20 cellular contexts compared by ENCODE assay signal in the genomic region with DNA sequence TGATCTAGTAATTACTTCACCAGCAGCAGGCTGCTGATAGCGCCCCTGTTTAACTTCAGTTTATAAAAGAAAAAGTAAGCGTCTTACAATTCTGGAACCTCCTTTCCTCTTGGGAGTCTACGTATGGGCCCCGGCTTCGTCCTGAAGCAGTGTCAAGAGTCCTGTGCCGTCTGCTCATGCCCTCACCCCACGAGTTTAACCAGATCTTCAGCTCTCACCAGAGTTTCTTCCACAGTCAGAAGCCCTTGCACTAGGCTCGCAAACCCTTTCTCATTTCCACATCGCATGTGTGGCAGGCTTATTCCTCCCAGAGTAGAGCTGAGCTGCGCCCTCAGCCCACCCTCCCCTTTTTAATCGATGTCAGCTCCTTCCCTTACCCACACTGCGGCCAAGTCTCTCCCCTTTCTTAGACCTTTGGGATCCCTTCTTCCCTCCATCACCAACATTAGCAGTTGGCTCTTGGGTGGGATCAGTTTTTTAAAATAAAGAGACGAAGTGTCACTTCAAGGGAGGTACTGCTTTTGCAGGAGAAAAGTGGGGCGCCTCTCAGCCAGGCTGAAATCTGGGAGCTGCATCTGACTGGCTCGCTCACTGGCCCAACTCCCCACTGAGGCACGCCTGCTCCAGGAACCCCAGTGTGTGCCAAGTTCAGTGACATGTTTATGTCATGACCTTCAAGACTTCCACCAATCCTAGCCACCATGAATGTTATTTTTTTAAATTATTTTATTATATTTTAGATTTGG.
"Had no signal": no experiment of that assay in that cellular context is flagged by ENCODE, and none has a peak within 500 bp of the region (broad histone marks: within the 10 kb centered on the region; RNA-seq: fewer than 3 reads in every experiment).

No MANE protein-coding gene starts in this region.

- H3K4me1 ChIP-seq: gastrocnemius medialis, testis had no signal

- DNase-seq: activated CD4-positive, alpha-beta T cell treated with anti-CD3 and anti-CD28 coated beads, Interleukin-2, amount 10 ng/mL, durations not matched to agents 24 days and 14 days; activated naive CD4-positive, alpha-beta T cell; activated T-cell treated with anti-CD3 and anti-CD28 coated beads for 4 hours; anterior cingulate cortex; erythroblast; gastrocnemius medialis; kidney glomerular epithelial cell; left ventricle myocardium inferior; naive thymus-derived CD4-positive, alpha-beta T cell; SIG-M5; stimulated activated naive CD8-positive, alpha-beta T cell treated with anti-CD3 and anti-CD28 coated beads, Interleukin-15, amount 100 ng/mL, for 72 hours; T-cell; testis had no signal

- H3K4me3 ChIP-seq: dorsolateral prefrontal cortex, gastrocnemius medialis, heart left ventricle, left ventricle myocardium inferior, testis had no signal

- H3K36me3 ChIP-seq: gastrocnemius medialis, left ventricle myocardium inferior, neutrophil had no signal

- H3K4me1 Mint-ChIP-seq: activated T-helper 17 cell treated with anti-CD3 and anti-CD28 coated beads, Interleukin-2, amount 50 U/mL, for 72 hours had no signal

- H3K4me3 Mint-ChIP-seq: activated CD4-positive, alpha-beta T cell treated with anti-CD3 and anti-CD28 coated beads, Interleukin-2, amount 10 ng/mL, durations not matched to agents 24 days and 14 days; activated T-helper 17 cell treated with anti-CD3 and anti-CD28 coated beads, Interleukin-2, amount 50 U/mL, for 72 hours; brain; naive thymus-derived CD4-positive, alpha-beta T cell; stimulated activated naive CD8-positive, alpha-beta T cell treated with anti-CD3 and anti-CD28 coated beads, Interleukin-15, amount 100 ng/mL, for 72 hours; T-cell; type B pancreatic cell had no signal

- ATAC-seq: activated T-helper 17 cell treated with anti-CD3 and anti-CD28 coated beads, Interleukin-2, amount 50 U/mL, for 72 hours; gastrocnemius medialis; naive thymus-derived CD4-positive, alpha-beta T cell; SK-N-SH treated with all-trans-retinoic acid at 6 μM for 48 hours; stimulated activated naive CD8-positive, alpha-beta T cell treated with anti-CD3 and anti-CD28 coated beads, Interleukin-15, amount 100 ng/mL, for 72 hours; T-cell had no signal

- H3K27me3 Mint-ChIP-seq: activated T-helper 17 cell treated with anti-CD3 and anti-CD28 coated beads, Interleukin-2, amount 50 U/mL, for 72 hours; stimulated activated naive CD8-positive, alpha-beta T cell treated with anti-CD3 and anti-CD28 coated beads, Interleukin-15, amount 100 ng/mL, for 72 hours; T-cell; type B pancreatic cell had no signal

- H3K9me3 Mint-ChIP-seq: activated CD4-positive, alpha-beta T cell treated with anti-CD3 and anti-CD28 coated beads, Interleukin-2, amount 10 ng/mL, durations not matched to agents 24 days and 14 days; activated T-helper 17 cell treated with anti-CD3 and anti-CD28 coated beads, Interleukin-2, amount 50 U/mL, for 72 hours; brain; naive thymus-derived CD4-positive, alpha-beta T cell; stimulated activated naive CD8-positive, alpha-beta T cell treated with anti-CD3 and anti-CD28 coated beads, Interleukin-15, amount 100 ng/mL, for 72 hours; T-cell; type B pancreatic cell had no signal

- H3K27me3 ChIP-seq: dorsolateral prefrontal cortex, gastrocnemius medialis, heart left ventricle, neutrophil, testis had no signal

- H3K27ac Mint-ChIP-seq: activated CD4-positive, alpha-beta T cell treated with anti-CD3 and anti-CD28 coated beads, Interleukin-2, amount 10 ng/mL, durations not matched to agents 24 days and 14 days; activated T-helper 17 cell treated with anti-CD3 and anti-CD28 coated beads, Interleukin-2, amount 50 U/mL, for 72 hours; naive thymus-derived CD4-positive, alpha-beta T cell; T-cell; type B pancreatic cell had no signal

- H3K9me3 ChIP-seq: gastrocnemius medialis, heart left ventricle, left ventricle myocardium inferior, neutrophil, testis had no signal

- H3K27ac ChIP-seq: gastrocnemius medialis, left ventricle myocardium inferior, neutrophil, testis had no signal
